ENCODE assay signal across 8 cellular contexts in the genomic region with DNA sequence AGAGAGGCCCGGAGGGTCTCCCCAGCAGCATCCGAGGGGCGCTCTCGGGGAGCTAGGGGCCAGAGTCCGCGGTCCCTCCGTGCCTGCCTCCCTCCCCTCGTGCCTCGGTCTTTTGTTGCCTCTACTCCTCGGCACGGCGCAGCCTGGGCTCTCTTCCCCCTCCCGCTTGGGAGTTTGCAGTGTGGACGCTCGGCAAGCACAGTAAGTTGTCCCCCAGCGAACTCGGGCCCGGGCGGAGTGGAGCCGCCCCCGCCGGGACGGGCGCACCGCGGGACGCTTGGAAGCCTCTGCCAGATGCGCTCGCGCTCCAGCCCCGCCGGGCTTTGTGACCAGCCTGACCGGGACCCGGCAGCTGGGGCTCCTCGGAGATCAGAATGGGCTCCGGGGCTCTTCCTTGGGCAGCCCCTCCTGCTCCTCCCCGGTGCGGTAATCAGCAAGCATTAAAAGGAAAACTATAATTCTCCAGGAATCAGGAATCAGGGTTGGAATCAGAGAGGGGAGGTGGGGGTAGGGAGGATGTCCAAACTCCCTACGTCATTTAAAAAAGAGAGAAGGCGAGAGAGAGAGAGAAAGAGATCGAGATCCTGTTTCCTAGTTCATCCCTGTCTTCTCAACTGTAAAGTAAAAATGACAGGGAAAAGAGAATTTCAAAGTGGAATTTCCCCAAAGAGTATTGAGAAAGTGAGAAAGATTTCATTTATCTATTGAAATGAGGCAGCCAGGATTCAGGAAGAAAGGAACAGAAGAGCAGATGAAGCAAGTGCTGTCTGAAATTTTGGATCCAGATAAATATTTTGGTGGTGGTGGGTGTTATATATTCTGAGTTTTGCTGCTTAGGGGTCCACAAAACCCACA. TPM values are rescaled to one million over a fixed set of nuclear protein-coding genes. Genes with fewer than 3 reads are reported as not detected.
DNase-seq lines count a peak whose midpoint lies in the region; ATAC-seq and TF ChIP-seq lines count a peak whose summit lies in the region.

No MANE protein-coding gene starts in this region.

- peak overlapping the region; percentile 76 for H3K27ac Mint-ChIP-seq in glutamatergic neuron (ENCODE audit: unreplicated experiment)

- peaks cover 18% of the 10 kb centered on the region for H3K4me1 Mint-ChIP-seq in glutamatergic neuron (ENCODE audit: low read depth, unreplicated experiment)

- H3K27me3 Mint-ChIP-seq in glutamatergic neuron (ENCODE audit: unreplicated experiment) = peaks cover 11% of the 10 kb centered on the region

- H3K4me3 Mint-ChIP-seq in glutamatergic neuron (ENCODE audit: unreplicated experiment) = peak overlapping the region; percentile 91

- H3K36me3 Mint-ChIP-seq in glutamatergic neuron (ENCODE audit: unreplicated experiment) = no peaks in the 10 kb centered on the region

- peaks cover 3% of the 10 kb centered on the region for H3K9me3 Mint-ChIP-seq in glutamatergic neuron (ENCODE audit: unreplicated experiment)

- no peak for TF ChIP-seq CTCF in glutamatergic neuron (IDR thresholded peaks at IDR 0.05; ENCODE audit: partially characterized antibody, unreplicated experiment)
- TF ChIP-seq CTCF in omental fat pad (IDR thresholded peaks at IDR 0.05) = no peak

- ATAC-seq in omental fat pad (ENCODE audit: low FRiP score) = peak; percentile 72

- DNase-seq in NCI-H1105 treated with DMSO at 0.1 percent for 48 hours (lab: John Stamatoyannopoulos, UW) = peak; percentile 3
- DNase-seq in NCI-H1105 (lab: John Stamatoyannopoulos, UW) = no peak
- peak; percentile 6 for DNase-seq in NCI-H526 treated with DMSO at 0.1 percent for 48 hours (lab: John Stamatoyannopoulos, UW)
- DNase-seq in glutamatergic neuron = peak; percentile 74
- no peak for DNase-seq in omental fat pad (ENCODE audit: low spot score)
- no peak for DNase-seq in erythroblast (lab: John Stamatoyannopoulos, UW)
- DNase-seq in cerebellar nuclear complex (lab: John Stamatoyannopoulos, UW) = no peak
- no peak for DNase-seq in KG1 (lab: John Stamatoyannopoulos, UW)

- TF ChIP-seq POLR2A in erythroblast (IDR thresholded peaks at IDR 0.05; ENCODE audit: low read length) = no peak

RNA-seq across cellular contexts. Expression of a gene that starts 0.8 kb away (rescaled TPM):
- 13.8 TPM for total RNA-seq in glutamatergic neuron (ENCODE audit: unreplicated experiment)
- total RNA-seq in omental fat pad = under 1 TPM in 2 of 4 donors, not detected in 2; 0.12 to 0.19 TPM

Comparison
In these comparisons a context has a peak if more than half of its experiments do, and no peak if none do; other contexts are left out.
1. DNase-seq: peak in NCI-H1105 treated with DMSO at 0.1 percent for 48 hours (single experiment), NCI-H526 treated with DMSO at 0.1 percent for 48 hours (single experiment) and glutamatergic neuron (single experiment); none in NCI-H1105 (single experiment), omental fat pad (single experiment), erythroblast (0 of 2), cerebellar nuclear complex (0 of 2) and KG1 (single experiment).
2. RNA of a gene that starts 0.8 kb away (total RNA-seq): 13.8 TPM in glutamatergic neuron (single experiment); 0.12 to 0.19 TPM in omental fat pad; every median in the first group is over 10 times any median in the second.